18 cellular contexts compared by ENCODE assay signal in the genomic region with DNA sequence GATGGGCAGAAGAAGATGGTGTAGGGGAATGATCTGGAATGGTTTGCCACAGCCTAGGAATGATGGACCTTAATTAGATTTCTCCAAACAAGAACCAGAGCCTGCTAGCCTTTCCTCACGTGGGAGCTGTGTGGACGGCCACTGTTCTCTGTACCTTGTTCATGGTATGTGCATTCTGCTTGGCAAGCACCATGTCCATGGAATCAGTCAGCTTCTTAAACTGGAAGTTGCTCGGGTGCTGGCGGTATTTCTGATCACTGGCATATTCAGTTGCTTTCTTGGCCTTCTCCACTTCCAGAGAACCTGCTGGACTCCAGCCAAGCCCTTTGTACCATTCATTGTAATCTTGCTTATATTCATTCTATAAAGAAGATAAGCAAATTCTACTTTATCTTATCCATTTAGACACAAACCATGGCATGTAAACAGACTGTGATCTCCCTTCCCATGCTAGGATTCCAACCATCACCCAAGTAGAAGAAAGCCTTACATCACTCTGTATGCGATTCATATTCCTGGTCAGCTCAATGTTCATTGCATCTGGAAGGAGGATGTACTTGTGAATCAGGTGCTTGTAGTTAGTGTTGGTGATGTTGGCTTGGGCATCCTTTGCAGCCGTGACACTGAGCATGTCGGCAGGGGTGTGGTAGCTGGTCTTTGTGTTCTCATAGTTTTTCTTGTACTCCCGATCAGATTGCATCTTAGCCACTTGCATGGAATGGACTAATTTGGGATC.
A peak's percentile ranks its signal among the peaks of the same experiment; 100 is the strongest.
DNase-seq lines count a peak whose midpoint lies in the region; ATAC-seq, FAIRE-seq and TF ChIP-seq lines count a peak whose summit lies in the region.
"Had no signal": no experiment of that assay in that cellular context is flagged by ENCODE, and none has a peak within 500 bp of the region (broad histone marks: within the 10 kb centered on the region; RNA-seq: fewer than 3 reads in every experiment).

No MANE protein-coding gene starts in this region.

- intact Hi-C loops in gastrocnemius medialis (cut with DNase I; ENCODE audit: low total_unique reads) = no loop called here
- intact Hi-C loops in colonic mucosa (cut with DNase I) = no loop called here
- intact Hi-C loops in activated CD8-positive, alpha-beta T cell treated with anti-CD3 and anti-CD28 coated beads for 36 hours (cut with micrococcal nuclease) = no loop called here

- H3T11ph ChIP-seq in H9 (ENCODE audit: low read length) = no peak overlapping the region

- no peak overlapping the region for H3K4me3 Mint-ChIP-seq in H9
- no peak overlapping the region for H3K4me3 Mint-ChIP-seq in activated CD8-positive, alpha-beta T cell treated with anti-CD3 and anti-CD28 coated beads for 36 hours
- H3K4me3 Mint-ChIP-seq: CD4-positive, alpha-beta memory T cell had no signal

- H4K91ac ChIP-seq in H9 (ENCODE audit: insufficient read length, low read depth, low read length) (no peak overlapping the region), H1 (replicated peaks; ENCODE audit: insufficient read length, low read length) (no peak overlapping the region)

- CTCF ChIA-PET in H1 (lab: Charles Lee; ENCODE audit: partially characterized antibody) = interaction anchor here (0.6 to 2.1 kb wide), 5 partner anchors 13 to 370 kb away, joined by 3 to 6 read pairs (median 3); no protein-coding TSS in a partner anchor
- CTCF ChIA-PET in activated CD8-positive, alpha-beta T cell treated with anti-CD3 and anti-CD28 coated beads for 36 hours (lab: Charles Lee) = interaction anchor here (1.4 kb wide), 1 partner anchor 11 kb away, joined by 4 read pairs; no protein-coding TSS in a partner anchor

- POLR2A ChIA-PET in H1 (lab: Charles Lee; ENCODE audit: partially characterized antibody) = no interaction called here
- POLR2A ChIA-PET in activated CD8-positive, alpha-beta T cell treated with anti-CD3 and anti-CD28 coated beads for 36 hours (lab: Charles Lee) = no interaction called here

- no peak overlapping the region for H2BK120ac ChIP-seq in H9 (ENCODE audit: low read depth, low read length, poor library complexity, severe bottlenecking)
- H2BK120ac ChIP-seq in H1 (replicated peaks; ENCODE audit: low read depth, low read length) = no peak overlapping the region

- peak; percentile 45 to 57 for ATAC-seq in gastrocnemius medialis
- ATAC-seq in activated CD8-positive, alpha-beta T cell treated with anti-CD3 and anti-CD28 coated beads for 36 hours = no peak
- ATAC-seq: HepG2 had no signal

- H3K4ac ChIP-seq in H9 (ENCODE audit: low read depth, low read length) = no peak overlapping the region
- H3K4ac ChIP-seq in H1 (replicated peaks; ENCODE audit: insufficient read length, low read depth, low read length) = no peak overlapping the region

- peaks cover 0 to 6% of the 10 kb centered on the region in 2 experiments; a peak in 3 of 4 replicates for H3K4me1 Mint-ChIP-seq in H9
- H3K4me1 Mint-ChIP-seq in activated CD8-positive, alpha-beta T cell treated with anti-CD3 and anti-CD28 coated beads for 36 hours (ENCODE audit: low read depth) = no peaks in the 10 kb centered on the region
- H3K4me1 Mint-ChIP-seq: CD4-positive, alpha-beta memory T cell had no signal

- TF ChIP-seq CTCF in H9 (conservative IDR thresholded peaks at IDR 0.05) (no peak), H1 (IDR thresholded peaks at IDR 0.05; ENCODE audit: control extremely low read depth in 1 of 3, insufficient read depth in 1 of 3, low read depth in 1 of 3, low read length in 3 of 3) (no peak), gastrocnemius medialis (IDR thresholded peaks at IDR 0.05 in 4 of 5, conservative IDR thresholded peaks at IDR 0.05 in 1 of 5) (no peak), colonic mucosa (IDR thresholded peaks at IDR 0.05) (no peak)
- no peak for TF ChIP-seq CTCF in activated CD8-positive, alpha-beta T cell treated with anti-CD3 and anti-CD28 coated beads for 36 hours (IDR thresholded peaks at IDR 0.05)

- no peaks in the 10 kb centered on the region for H3K36me3 Mint-ChIP-seq in H9 (ENCODE audit: insufficient read depth in 1 of 3, low read depth in 3 of 3)
- H3K36me3 Mint-ChIP-seq in activated CD8-positive, alpha-beta T cell treated with anti-CD3 and anti-CD28 coated beads for 36 hours (ENCODE audit: low read depth) = no peaks in the 10 kb centered on the region

- H2BK12ac ChIP-seq in H9 (ENCODE audit: insufficient read length, low read depth, low read length) (no peak overlapping the region), H1 (ENCODE audit: low read depth, low read length) (no peak overlapping the region)

- H2BK20ac ChIP-seq in H9 (ENCODE audit: low read depth, low read length, poor library complexity, severe bottlenecking) = no peak overlapping the region
- H2BK20ac ChIP-seq in H1 (ENCODE audit: low read length) = no peak overlapping the region

- H3K79me1 ChIP-seq in H9 (ENCODE audit: insufficient read depth, low read depth, low read length, poor library complexity, severe bottlenecking) (no peaks in the 10 kb centered on the region), H1 (ENCODE audit: low read depth, low read length) (no peaks in the 10 kb centered on the region)

- H3K23me2 ChIP-seq in H9 (ENCODE audit: insufficient read length, low read depth, low read length, poor library complexity, severe bottlenecking) (no peaks in the 10 kb centered on the region), H1 (ENCODE audit: low read depth, low read length) (no peaks in the 10 kb centered on the region)

- no peaks in the 10 kb centered on the region for H3K9me3 Mint-ChIP-seq in H9
- no peaks in the 10 kb centered on the region for H3K9me3 Mint-ChIP-seq in activated CD8-positive, alpha-beta T cell treated with anti-CD3 and anti-CD28 coated beads for 36 hours
- H3K9me3 Mint-ChIP-seq: CD4-positive, alpha-beta memory T cell had no signal

- H3K23ac ChIP-seq in H9 (ENCODE audit: insufficient read length, low read depth, low read length) (no peak overlapping the region), H1 (ENCODE audit: insufficient read length) (no peak overlapping the region)

- TF ChIP-seq RAD21 in H1 (IDR thresholded peaks at IDR 0.05 in 1 of 2, conservative IDR thresholded peaks at IDR 0.05 in 1 of 2; ENCODE audit: low read depth in 2 of 2, low read length in 2 of 2) = no peak

- H3K9me3 ChIP-seq in H9 (ENCODE audit: control insufficient read depth, low read depth, low read length) (no peaks in the 10 kb centered on the region), H1 (ENCODE audit: insufficient read depth in 2 of 2, low read depth in 1 of 2, low read length in 1 of 2) (no peaks in the 10 kb centered on the region), gastrocnemius medialis (no peaks in the 10 kb centered on the region), colonic mucosa (no peaks in the 10 kb centered on the region)
- H3K9me3 ChIP-seq: BE2C had no signal

- no peaks in the 10 kb centered on the region for H3K27me3 Mint-ChIP-seq in H9 (ENCODE audit: low read depth)
- H3K27me3 Mint-ChIP-seq in activated CD8-positive, alpha-beta T cell treated with anti-CD3 and anti-CD28 coated beads for 36 hours = no peaks in the 10 kb centered on the region

- no peak overlapping the region for H3K4me2 ChIP-seq in H9 (ENCODE audit: insufficient read depth, insufficient read length, low read length)
- H3K4me2 ChIP-seq in H1 (ENCODE audit: insufficient read depth in 1 of 2, low read depth in 2 of 2, low read length in 2 of 2) = no peak overlapping the region

- H3K18ac ChIP-seq in H9 (ENCODE audit: insufficient read length, low read depth, low read length) (no peak overlapping the region), H1 (ENCODE audit: extremely low read depth, low read length) (no peak overlapping the region)

- H4K8ac ChIP-seq in H9 (replicated peaks; ENCODE audit: insufficient read length, low read depth, low read length) (no peak overlapping the region), H1 (ENCODE audit: extremely low read depth, insufficient read depth, low read length) (no peak overlapping the region)

- H3K27me3 ChIP-seq in H9 (ENCODE audit: insufficient read depth, low read length) (no peaks in the 10 kb centered on the region), H1 (replicated peaks in 1 of 4; ENCODE audit: control insufficient read depth in 3 of 4, extremely low read depth in 1 of 4, insufficient read depth in 3 of 4, low read length in 3 of 4) (no peaks in the 10 kb centered on the region), gastrocnemius medialis (no peaks in the 10 kb centered on the region), colonic mucosa (no peaks in the 10 kb centered on the region)
- H3K27me3 ChIP-seq: BE2C had no signal

- TF ChIP-seq POLR2A in H1 (IDR thresholded peaks at IDR 0.05; ENCODE audit: control extremely low read depth in 1 of 2, low read depth in 2 of 2, low read length in 2 of 2) (no peak), gastrocnemius medialis (IDR thresholded peaks at IDR 0.05) (no peak)

- H4K20me1 ChIP-seq in H9 (ENCODE audit: control insufficient read depth, insufficient read depth, insufficient read length) = no peaks in the 10 kb centered on the region
- no peaks in the 10 kb centered on the region for H4K20me1 ChIP-seq in H1 (replicated peaks in 1 of 2; ENCODE audit: control insufficient read depth in 1 of 2, insufficient read depth in 2 of 2, low read length in 2 of 2)

- H2BK5ac ChIP-seq in H9 (ENCODE audit: insufficient read length, low read length) (no peak overlapping the region), H1 (ENCODE audit: low read depth, low read length) (no peak overlapping the region)

- H4K5ac ChIP-seq in H9 (ENCODE audit: insufficient read length, low read depth, low read length) (no peak overlapping the region), H1 (ENCODE audit: insufficient read length, low read depth, low read length) (no peak overlapping the region)

- no peak overlapping the region for H3K4me3 ChIP-seq in H1 (ENCODE audit: extremely low read depth in 1 of 4, insufficient read depth in 2 of 4, low read depth in 3 of 4, low read length in 4 of 4)
- H3K4me3 ChIP-seq in gastrocnemius medialis = no peak overlapping the region
- H3K4me3 ChIP-seq in colonic mucosa = no peak overlapping the region

- FAIRE-seq in H1 (lab: Jason Lieb, UNC) = no peak
- FAIRE-seq: A204.1, GM19239, HepG2, HTR-8/SVneo had no signal

- no peak overlapping the region for H2AK5ac ChIP-seq in H9 (ENCODE audit: insufficient read length, low read length)
- H2AK5ac ChIP-seq in H1 (ENCODE audit: low read depth, low read length) = no peak overlapping the region

- no peak overlapping the region for H3K27ac ChIP-seq in H9 (ENCODE audit: insufficient read length, low read depth, low read length)
- H3K27ac ChIP-seq in H1 (ENCODE audit: low read depth, low read length) = no peak overlapping the region
- peak overlapping the region in 3 of 4 donors; percentile 24 to 51 (median 45) for H3K27ac ChIP-seq in gastrocnemius medialis
- H3K27ac ChIP-seq in colonic mucosa = no peak overlapping the region
- H3K27ac ChIP-seq: C4-2B had no signal

- DNase-seq in H9 (no peak), NCI-H226 (peak; percentile 17), H1 (ENCODE audit: low read depth in 1 of 2, low spot score in 2 of 2) (no peak), gastrocnemius medialis (peak in 1 of 2 donors; percentile 40), EL (no peak), colonic mucosa (no peak)
- DNase-seq in activated CD8-positive, alpha-beta T cell treated with anti-CD3 and anti-CD28 coated beads for 36 hours = no peak
- DNase-seq: BE2C; CD4-positive, alpha-beta memory T cell; DND-41; GF-D8; GOT3; HCEC 1CT had no signal

- WGBS in H9 (ENCODE audit: extremely low coverage, insufficient read length, low lambda C conversion rate) = no CpG with 5 or more reads among the region's 8 CpGs
- WGBS in H1 (ENCODE audit: extremely low coverage in 1 of 2, insufficient coverage in 1 of 2, insufficient read length in 1 of 2, insufficient replicate concordance in 2 of 2, low coverage in 1 of 2, low lambda C conversion rate in 2 of 2, missing lambda C conversion rate in 1 of 2), 2 experiments = 95% methylated on average over 8 of the region's 8 CpGs; no CpG with 5 or more reads in 1 of the 2 experiments

- no peak for TF ChIP-seq EP300 in H1 (IDR thresholded peaks at IDR 0.05; ENCODE audit: borderline replicate concordance in 1 of 2, low read depth in 2 of 2, low read length in 2 of 2)

- in situ Hi-C loops in gastrocnemius medialis (cut with MboI; ENCODE audit: low sequenced_read_pairs in 4 of 4) = no loop called here

- no peaks in the 10 kb centered on the region for H3K4me1 ChIP-seq in H9 (ENCODE audit: insufficient read depth, low read length)
- H3K4me1 ChIP-seq in H1 (replicated peaks in 1 of 4; ENCODE audit: control insufficient read depth in 3 of 4, insufficient read depth in 4 of 4, low read length in 3 of 4) = no peaks in the 10 kb centered on the region
- H3K4me1 ChIP-seq in gastrocnemius medialis = peaks cover 28% of the 10 kb centered on the region in 2 donors
- no peaks in the 10 kb centered on the region for H3K4me1 ChIP-seq in colonic mucosa
- H3K4me1 ChIP-seq: BE2C had no signal

- H3K79me2 ChIP-seq in H9 (ENCODE audit: insufficient read depth, low read length) = no peaks in the 10 kb centered on the region
- no peaks in the 10 kb centered on the region for H3K79me2 ChIP-seq in H1 (ENCODE audit: control insufficient read depth in 1 of 2, insufficient read depth in 2 of 2, low read length in 2 of 2)

- H3K27ac Mint-ChIP-seq in H9 = no peak overlapping the region
- H3K27ac Mint-ChIP-seq in activated CD8-positive, alpha-beta T cell treated with anti-CD3 and anti-CD28 coated beads for 36 hours = no peak overlapping the region
- H3K27ac Mint-ChIP-seq: CD4-positive, alpha-beta memory T cell had no signal

- H3K36me3 ChIP-seq in H1 (ENCODE audit: control insufficient read depth in 2 of 4, insufficient read depth in 4 of 4, low read length in 3 of 4) (no peaks in the 10 kb centered on the region), gastrocnemius medialis (peaks cover 2 to 85% of the 10 kb centered on the region in 2 donors), colonic mucosa (no peaks in the 10 kb centered on the region)
- H3K36me3 ChIP-seq: BE2C had no signal

- H2AFZ ChIP-seq in H9 (ENCODE audit: low read length) = no peak overlapping the region
- H2AFZ ChIP-seq in H1 (ENCODE audit: low read length) = 0 out of 2 replicates have a peak overlapping the region, but pooled peaks have one; percentile 29

- no peak overlapping the region for H3K56ac ChIP-seq in H9 (ENCODE audit: insufficient read length, low read depth, low read length)
- no peak overlapping the region for H3K56ac ChIP-seq in H1 (replicated peaks; ENCODE audit: insufficient read length, low read depth, low read length)

- no peak overlapping the region for H3K9ac ChIP-seq in H9 (ENCODE audit: extremely low read depth, insufficient read length, low read length)
- no peak overlapping the region for H3K9ac ChIP-seq in H1 (replicated peaks in 1 of 4; ENCODE audit: extremely low read depth in 1 of 4, low read depth in 3 of 4, low read length in 3 of 4)
- no peak overlapping the region for H3K9ac ChIP-seq in colonic mucosa (ENCODE audit: low read depth in 2 of 2, low read length in 2 of 2)

- peak overlapping the region; percentile 75; the same call in 1 of the 2 replicates for H3K14ac ChIP-seq in H9 (ENCODE audit: insufficient read depth, low read length)
- no peak overlapping the region for H3K14ac ChIP-seq in H1 (ENCODE audit: insufficient read length)

- H2BK15ac ChIP-seq in H9 (ENCODE audit: low read depth, low read length) (no peak overlapping the region), H1 (ENCODE audit: low read length) (no peak overlapping the region)

Comparison
In these comparisons a context has a peak if more than half of its experiments do, and no peak if none do; other contexts are left out.
1. H3K27ac ChIP-seq: peak in gastrocnemius medialis (3 of 4); none in H9 (single experiment), H1 (single experiment) and colonic mucosa (single experiment).